In the genomic region with DNA sequence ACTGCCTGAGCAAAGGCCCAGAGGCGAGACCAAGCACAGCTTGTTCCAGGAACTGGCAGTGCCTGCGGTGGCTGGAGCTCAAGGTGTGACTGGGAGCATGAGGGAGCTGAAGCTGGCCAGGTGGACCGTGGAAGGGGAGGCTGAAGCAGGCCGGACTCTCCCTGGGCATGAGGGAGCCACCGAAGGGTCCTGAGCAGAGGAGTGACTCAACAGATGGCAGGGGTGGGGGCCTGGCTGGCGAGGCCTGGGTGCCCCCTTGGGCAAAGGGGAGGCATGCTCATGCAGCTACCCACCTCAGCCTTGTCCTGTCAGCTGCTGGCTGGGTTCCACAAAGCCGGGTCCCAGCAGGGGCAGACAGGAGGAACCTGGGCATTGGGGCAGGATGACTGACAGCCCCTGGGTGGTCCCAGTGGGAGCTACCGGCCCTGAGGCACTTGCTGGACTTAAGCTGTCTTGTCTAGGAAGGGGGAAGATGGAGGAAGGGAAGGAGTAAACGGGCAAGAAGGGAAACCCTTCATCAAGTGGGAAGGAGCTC, we compare ENCODE assay signal across 2 cellular contexts.
TF ChIP-seq lines count a peak whose summit lies in the region.

No MANE protein-coding gene starts in this region.

TF ChIP-seq in HEK293, 187 proteins besides CTCF, POLR2A, EP300 and RAD21:
- TF ChIP-seq ATF2 (tag by site-specific recombination; IDR thresholded peaks at IDR 0.05; ENCODE audit: low read depth) (no peak), ZNF174 (tag by site-specific recombination; IDR thresholded peaks at IDR 0.05) (no peak), HOXA7 (CRISPR knock-in tag; IDR thresholded peaks at IDR 0.05; ENCODE audit: borderline replicate concordance) (no peak), ZNF391 (tag by site-specific recombination; IDR thresholded peaks at IDR 0.05; ENCODE audit: borderline replicate concordance, low read depth) (no peak), ZIC2 (tag by site-specific recombination; IDR thresholded peaks at IDR 0.05) (peak; percentile 65), HIC1 (tag by site-specific recombination; IDR thresholded peaks at IDR 0.05) (0 out of 2 replicates have a peak, but pooled peaks have one; percentile 18), BCL11A (tag by site-specific recombination; IDR thresholded peaks at IDR 0.05; ENCODE audit: low read depth) (no peak)
- TF ChIP-seq, protein P1, sequence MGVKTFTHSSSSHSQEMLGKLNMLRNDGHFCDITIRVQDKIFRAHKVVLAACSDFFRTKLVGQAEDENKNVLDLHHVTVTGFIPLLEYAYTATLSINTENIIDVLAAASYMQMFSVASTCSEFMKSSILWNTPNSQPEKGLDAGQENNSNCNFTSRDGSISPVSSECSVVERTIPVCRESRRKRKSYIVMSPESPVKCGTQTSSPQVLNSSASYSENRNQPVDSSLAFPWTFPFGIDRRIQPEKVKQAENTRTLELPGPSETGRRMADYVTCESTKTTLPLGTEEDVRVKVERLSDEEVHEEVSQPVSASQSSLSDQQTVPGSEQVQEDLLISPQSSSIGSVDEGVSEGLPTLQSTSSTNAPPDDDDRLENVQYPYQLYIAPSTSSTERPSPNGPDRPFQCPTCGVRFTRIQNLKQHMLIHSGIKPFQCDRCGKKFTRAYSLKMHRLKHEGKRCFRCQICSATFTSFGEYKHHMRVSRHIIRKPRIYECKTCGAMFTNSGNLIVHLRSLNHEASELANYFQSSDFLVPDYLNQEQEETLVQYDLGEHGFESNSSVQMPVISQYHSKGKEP (tag by site-specific recombination; IDR thresholded peaks at IDR 0.05): no peak

TF ChIP-seq in H1, 55 proteins besides CTCF, POLR2A, EP300 and RAD21:
- TF ChIP-seq, protein P2, sequence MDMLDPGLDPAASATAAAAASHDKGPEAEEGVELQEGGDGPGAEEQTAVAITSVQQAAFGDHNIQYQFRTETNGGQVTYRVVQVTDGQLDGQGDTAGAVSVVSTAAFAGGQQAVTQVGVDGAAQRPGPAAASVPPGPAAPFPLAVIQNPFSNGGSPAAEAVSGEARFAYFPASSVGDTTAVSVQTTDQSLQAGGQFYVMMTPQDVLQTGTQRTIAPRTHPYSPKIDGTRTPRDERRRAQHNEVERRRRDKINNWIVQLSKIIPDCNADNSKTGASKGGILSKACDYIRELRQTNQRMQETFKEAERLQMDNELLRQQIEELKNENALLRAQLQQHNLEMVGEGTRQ (IDR thresholded peaks at IDR 0.05; ENCODE audit: low read length): no peak
- TF ChIP-seq CBX5 (IDR thresholded peaks at IDR 0.05; ENCODE audit: low read depth, low read length): no peak
- TF ChIP-seq RXRA (IDR thresholded peaks at IDR 0.05; ENCODE audit: insufficient read depth, low read depth, low read length): no peak
- TF ChIP-seq EZH2 (IDR thresholded peaks at IDR 0.05; ENCODE audit: low read depth, low read length, severe bottlenecking): no peak
- no peak for TF ChIP-seq CHD1 (IDR thresholded peaks at IDR 0.05; ENCODE audit: low read depth, low read length)
- TF ChIP-seq SUZ12 (IDR thresholded peaks at IDR 0.05; ENCODE audit: low read length): no peak
- no peak for TF ChIP-seq POLR2AphosphoS5 (IDR thresholded peaks at IDR 0.05; ENCODE audit: low read depth, low read length)
- TF ChIP-seq SAP30 (IDR thresholded peaks at IDR 0.05; ENCODE audit: insufficient read depth, insufficient replicate concordance, low read length): no peak
- no peak for TF ChIP-seq KDM1A (IDR thresholded peaks at IDR 0.05; ENCODE audit: borderline replicate concordance, low read length)
- no peak for TF ChIP-seq SRF (IDR thresholded peaks at IDR 0.05; ENCODE audit: low read depth, low read length)
- no peak for TF ChIP-seq POU5F1 (IDR thresholded peaks at IDR 0.05; ENCODE audit: low read depth, low read length)
- no peak for TF ChIP-seq SIRT6 (IDR thresholded peaks at IDR 0.05; ENCODE audit: low read length)
- no peak for TF ChIP-seq CEBPB (IDR thresholded peaks at IDR 0.05; ENCODE audit: low read depth, low read length)
- TF ChIP-seq YY1 (IDR thresholded peaks at IDR 0.05; ENCODE audit: low read depth, low read length): no peak
- no peak for TF ChIP-seq MAFK (IDR thresholded peaks at IDR 0.05; ENCODE audit: low read depth, low read length)
- TF ChIP-seq SP2 (IDR thresholded peaks at IDR 0.05; ENCODE audit: low read length): no peak
- TF ChIP-seq BRCA1 (IDR thresholded peaks at IDR 0.05; ENCODE audit: low read depth, low read length): no peak
- TF ChIP-seq CHD2 (IDR thresholded peaks at IDR 0.05; ENCODE audit: low read length): no peak
TF ChIP-seq in H1: peak in this region for 0.
